Comparison of ENCODE assay signal across 1 cellular context in the genomic region with DNA sequence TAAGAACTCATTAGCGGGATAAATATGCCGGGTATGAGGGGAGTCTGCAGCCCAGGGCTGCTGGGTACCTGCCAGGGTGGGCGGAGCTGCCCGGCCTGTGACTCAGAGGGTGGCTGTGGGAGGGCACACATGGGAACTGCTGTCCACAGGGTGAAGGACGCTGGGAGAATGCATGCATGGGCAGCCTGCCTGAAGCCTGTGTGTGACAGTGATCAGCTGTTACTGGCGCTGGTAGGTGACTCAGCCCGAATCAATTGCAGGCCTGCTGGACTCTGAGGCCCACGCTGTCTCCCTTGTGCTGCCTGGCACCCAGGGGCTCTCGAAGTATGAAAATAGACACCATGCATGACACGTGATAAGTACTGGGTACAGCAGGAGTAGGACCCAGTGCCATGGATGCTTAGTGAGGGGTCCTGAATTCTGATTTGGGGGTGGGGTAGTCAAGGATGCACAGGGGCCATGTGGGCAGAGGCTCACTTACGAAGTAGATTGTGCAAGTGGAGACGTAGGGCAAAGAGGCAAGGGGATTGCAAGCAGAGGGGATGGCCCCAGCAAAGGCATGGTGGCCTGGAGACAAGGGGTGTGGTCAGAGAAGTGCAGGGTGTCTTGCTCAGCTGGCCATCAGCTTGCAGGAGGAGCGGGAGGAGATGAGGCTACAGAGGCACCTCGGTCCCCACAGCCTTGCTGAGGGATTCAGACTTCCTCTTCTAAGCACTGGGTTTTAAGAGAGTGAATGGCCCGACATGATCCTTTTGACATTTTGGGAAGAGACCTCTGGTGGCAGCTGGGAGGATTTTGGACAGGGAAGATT.
TF ChIP-seq lines count a peak whose summit lies in the region.

No MANE protein-coding gene starts in this region.

TF ChIP-seq in A549, 52 proteins besides CTCF, POLR2A, EP300 and RAD21 (continued from another document):
- TF ChIP-seq, protein P1, sequence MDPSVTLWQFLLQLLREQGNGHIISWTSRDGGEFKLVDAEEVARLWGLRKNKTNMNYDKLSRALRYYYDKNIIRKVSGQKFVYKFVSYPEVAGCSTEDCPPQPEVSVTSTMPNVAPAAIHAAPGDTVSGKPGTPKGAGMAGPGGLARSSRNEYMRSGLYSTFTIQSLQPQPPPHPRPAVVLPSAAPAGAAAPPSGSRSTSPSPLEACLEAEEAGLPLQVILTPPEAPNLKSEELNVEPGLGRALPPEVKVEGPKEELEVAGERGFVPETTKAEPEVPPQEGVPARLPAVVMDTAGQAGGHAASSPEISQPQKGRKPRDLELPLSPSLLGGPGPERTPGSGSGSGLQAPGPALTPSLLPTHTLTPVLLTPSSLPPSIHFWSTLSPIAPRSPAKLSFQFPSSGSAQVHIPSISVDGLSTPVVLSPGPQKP (IDR thresholded peaks at IDR 0.05; ENCODE audit: low read depth, low read length): no peak
- TF ChIP-seq HOXB13 (CRISPR knock-in tag; IDR thresholded peaks at IDR 0.05; ENCODE audit: low read depth) (no peak), JUN (IDR thresholded peaks at IDR 0.05) (no peak), NR3C1 (IDR thresholded peaks at IDR 0.05) (no peak)
